Comparison of ENCODE assay signal across 23 cellular contexts in the genomic region with DNA sequence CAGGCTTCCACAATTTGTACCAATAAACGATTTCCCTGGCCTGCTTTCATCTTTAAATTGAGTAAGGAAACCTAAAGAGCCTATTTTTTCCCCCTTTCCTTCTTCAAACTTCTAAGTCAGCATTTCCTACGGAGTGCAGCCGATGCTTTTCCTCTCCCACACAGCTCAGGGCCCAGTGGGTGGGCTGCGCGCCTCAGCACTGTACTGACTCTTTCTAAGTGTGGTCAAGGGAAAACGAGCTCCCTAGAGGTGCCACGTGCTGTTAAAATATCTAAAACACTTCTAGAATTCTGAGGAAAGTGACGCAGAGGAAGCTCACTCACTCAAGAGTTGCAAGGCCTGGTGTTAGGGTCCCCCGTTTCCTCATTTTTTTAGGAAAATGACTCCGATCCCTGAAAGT. TPM values are rescaled to one million over a fixed set of nuclear protein-coding genes. Genes with fewer than 3 reads are reported as not detected.
"Had no signal": no experiment of that assay in that cellular context is flagged by ENCODE, and none has a peak within 500 bp of the region (broad histone marks: within the 10 kb centered on the region; RNA-seq: fewer than 3 reads in every experiment).

No MANE protein-coding gene starts in this region.

- H3K27ac Mint-ChIP-seq: activated CD8-positive, alpha-beta T cell treated with anti-CD3 and anti-CD28 coated beads, Interleukin-2, amount 10 ng/mL, durations not matched to agents 7 days and 5 days; activated naive CD4-positive, alpha-beta T cell treated with anti-CD3 and anti-CD28 coated beads, Interleukin-2, amount 50 U/mL, for 24 hours; T-helper 1 cell treated with Interleukin-12 subunit alpha and Interleukin-12 subunit beta and Interleukin-4 antibody, amounts not matched to agents 30 μg/mL and 1 μg/mL, for 36 hours had no signal

- H2AFZ ChIP-seq: PC-9 had no signal

- H3K27me3 ChIP-seq: body of pancreas had no signal

- H3K36me3 Mint-ChIP-seq: activated naive CD4-positive, alpha-beta T cell treated with anti-CD3 and anti-CD28 coated beads, Interleukin-2, amount 50 U/mL, for 24 hours had no signal

- H3K27ac ChIP-seq: body of pancreas, KMS-11, PC-9 had no signal

- H3K4me3 ChIP-seq: body of pancreas, PC-9 had no signal

- H3K4me1 ChIP-seq: body of pancreas had no signal

- H3K27me3 Mint-ChIP-seq: activated naive CD4-positive, alpha-beta T cell treated with anti-CD3 and anti-CD28 coated beads, Interleukin-2, amount 50 U/mL, for 24 hours had no signal

- H3K4me1 Mint-ChIP-seq: activated naive CD4-positive, alpha-beta T cell treated with anti-CD3 and anti-CD28 coated beads, Interleukin-2, amount 50 U/mL, for 24 hours had no signal

- DNase-seq: activated CD4-positive, alpha-beta T cell treated with anti-CD3 and anti-CD28 coated beads for 48 hours; activated CD4-positive, alpha-beta T cell treated with anti-CD3 and anti-CD28 coated beads, Interleukin-2, amount 50 U/mL, for 4 hours; activated CD4-positive, CD25-positive, alpha-beta regulatory T cell treated with anti-CD3 and anti-CD28 coated beads, Interleukin-2, amount 50 U/mL, for 72 hours; activated CD8-positive, alpha-beta memory T cell treated with anti-CD3 and anti-CD28 coated beads, Interleukin-2, amount 50 U/mL, for 48 hours; activated CD8-positive, alpha-beta T cell treated with anti-CD3 and anti-CD28 coated beads, Interleukin-2, amount 10 ng/mL, durations not matched to agents 7 days and 5 days; activated T-cell treated with anti-CD3 and anti-CD28 coated beads, Interleukin-2, amount 50 U/mL, for 1 hour; aorta; body of pancreas; cerebellar nuclear complex; NCI-H1092; NCI-H1417; NCI-H1930; NCI-H2107; NCI-H2171 treated with DMSO at 0.1 percent for 48 hours; NCI-H226; NCI-H526; NCI-H774; PC-9; SHP77 treated with DMSO at 0.1 percent for 48 hours had no signal

- H3K9me3 ChIP-seq: body of pancreas had no signal

- H3K4me3 Mint-ChIP-seq: activated CD8-positive, alpha-beta T cell treated with anti-CD3 and anti-CD28 coated beads, Interleukin-2, amount 10 ng/mL, durations not matched to agents 7 days and 5 days; activated naive CD4-positive, alpha-beta T cell treated with anti-CD3 and anti-CD28 coated beads, Interleukin-2, amount 50 U/mL, for 24 hours; T-helper 1 cell treated with Interleukin-12 subunit alpha and Interleukin-12 subunit beta and Interleukin-4 antibody, amounts not matched to agents 30 μg/mL and 1 μg/mL, for 36 hours had no signal

- H3K4me2 ChIP-seq: KMS-11, PC-9 had no signal

- H3K9me3 Mint-ChIP-seq: activated naive CD4-positive, alpha-beta T cell treated with anti-CD3 and anti-CD28 coated beads, Interleukin-2, amount 50 U/mL, for 24 hours; T-helper 1 cell treated with Interleukin-12 subunit alpha and Interleukin-12 subunit beta and Interleukin-4 antibody, amounts not matched to agents 30 μg/mL and 1 μg/mL, for 36 hours had no signal

- ATAC-seq: activated CD8-positive, alpha-beta T cell treated with anti-CD3 and anti-CD28 coated beads, Interleukin-2, amount 10 ng/mL, durations not matched to agents 7 days and 5 days; body of pancreas had no signal

RNA-seq across cellular contexts. Expression of gene STEAP1B, which starts 29.0 kb away (rescaled TPM):
- total RNA-seq: activated CD8-positive, alpha-beta T cell treated with anti-CD3 and anti-CD28 coated beads, Interleukin-2, amount 10 ng/mL, durations not matched to agents 7 days and 5 days; MCF 10A had no signal
